Comparison of ENCODE assay signal across 29 cellular contexts in genomic region chr16:75389096-75389692, GRCh38. TPM values are rescaled to one million over a fixed set of nuclear protein-coding genes. Genes with fewer than 3 reads are reported as not detected.
DNase-seq lines count a peak whose midpoint lies in the region; ATAC-seq, FAIRE-seq and TF ChIP-seq lines count a peak whose summit lies in the region.
"Had no signal": no experiment of that assay in that cellular context is flagged by ENCODE, and none has a peak within 500 bp of the region (broad histone marks: within the 10 kb centered on the region; RNA-seq: fewer than 3 reads in every experiment).

No MANE protein-coding gene starts in this region.

- 63 to 85% (median 81%) methylated on average over 2 of the region's 2 CpGs for WGBS in stomach, 5 donors

- no peaks in the 10 kb centered on the region for H3K9me3 Mint-ChIP-seq in nephron progenitor cell
- H3K9me3 Mint-ChIP-seq: CD8-positive, alpha-beta T cell; endodermal cell; natural killer cell; stimulated activated memory B cell treated with anti-CD40 and anti-IgM and Interleukin-4, amounts not matched to agents 10 μg/mL and 1 μg/mL and 100 μg/mL, for 72 hours had no signal

- H3K27me3 Mint-ChIP-seq in nephron progenitor cell (ENCODE audit: low read depth, poor library complexity): no peaks in the 10 kb centered on the region

- TF ChIP-seq POLR2A in stomach (IDR thresholded peaks at IDR 0.05): no peak

- peaks cover 29 to 72% (median 55%) of the 10 kb centered on the region in 11 experiments for H3K36me3 ChIP-seq in BLaER1 treated with 17β-estradiol and CSF1 and Interleukin-3, amounts not matched to agents 10 nM and 100 nM
- H3K36me3 ChIP-seq in stomach: peaks cover 13 to 48% (median 44%) of the 10 kb centered on the region in 4 donors
- H3K36me3 ChIP-seq: ovary had no signal

- intact Hi-C loops in stomach (cut with DNase I; ENCODE audit: low total_unique reads): no loop called here

- peak; percentile 88 for FAIRE-seq in endometrium (lab: Jason Lieb, UNC)

- H3K36me3 Mint-ChIP-seq in nephron progenitor cell (ENCODE audit: low read depth): peaks cover 20% of the 10 kb centered on the region

- no peak for ATAC-seq in HG02642 (IDR thresholded peaks at IDR 0.05; ENCODE audit: poor library complexity, unreplicated experiment)
- ATAC-seq: activated CD8-positive, alpha-beta T cell treated with anti-CD3 and anti-CD28 coated beads, Interleukin-2, amount 10 ng/mL, durations not matched to agents 7 days and 5 days; CD8-positive, alpha-beta T cell; left colon; natural killer cell; Panc1; right cardiac atrium; stimulated activated memory B cell treated with anti-CD40 and anti-IgM and Interleukin-4, amounts not matched to agents 10 μg/mL and 1 μg/mL and 100 μg/mL, for 72 hours had no signal

- H3K27ac Mint-ChIP-seq in nephron progenitor cell: no peak overlapping the region
- H3K27ac Mint-ChIP-seq: activated CD8-positive, alpha-beta T cell treated with anti-CD3 and anti-CD28 coated beads, Interleukin-2, amount 10 ng/mL, durations not matched to agents 7 days and 5 days; CD8-positive, alpha-beta T cell; stimulated activated memory B cell treated with anti-CD40 and anti-IgM and Interleukin-4, amounts not matched to agents 10 μg/mL and 1 μg/mL and 100 μg/mL, for 72 hours had no signal

- no peak for TF ChIP-seq EP300 in stomach (IDR thresholded peaks at IDR 0.05)

- no peak overlapping the region for H3K9ac ChIP-seq in BLaER1 treated with 17β-estradiol and CSF1 and Interleukin-3, amounts not matched to agents 10 nM and 100 nM
- H3K9ac ChIP-seq: GM23248 had no signal

- no peaks in the 10 kb centered on the region for H3K9me3 ChIP-seq in BLaER1 treated with 17β-estradiol and CSF1 and Interleukin-3, amounts not matched to agents 10 nM and 100 nM (replicated peaks in 1 of 11)
- H3K9me3 ChIP-seq in stomach: no peaks in the 10 kb centered on the region
- H3K9me3 ChIP-seq: ovary had no signal

- DNase-seq in EH (ENCODE audit: low read depth): peak; percentile 56
- no peak for DNase-seq in stomach
- DNase-seq in SKM-1 treated with dmso at 0.1 percent for 144 hours (lab: John Stamatoyannopoulos, UW; ENCODE audit: unreplicated experiment): no peak
- DNase-seq in NCI-H82 treated with DMSO at 0.1 percent for 48 hours (lab: John Stamatoyannopoulos, UW; ENCODE audit: unreplicated experiment): no peak
- DNase-seq in nephron progenitor cell: no peak
- DNase-seq: activated CD4-positive, alpha-beta T cell treated with anti-CD3 and anti-CD28 coated beads for 1 hour; activated CD8-positive, alpha-beta T cell treated with anti-CD3 and anti-CD28 coated beads, Interleukin-2, amount 10 ng/mL, durations not matched to agents 7 days and 5 days; activated effector memory CD4-positive, alpha-beta T cell treated with anti-CD3 and anti-CD28 coated beads, Interleukin-2, amount 50 U/mL, for 16 hours; activated T-cell treated with anti-CD3 and anti-CD28 coated beads for 4 hours; CD8-positive, alpha-beta T cell; DMS153; endodermal cell; GM23248; head of caudate nucleus; KBM-7; left colon; midbrain; natural killer cell; NCI-H1436; NCI-H510A; NK-92 treated with Interleukin-12 subunit alpha and Interleukin-12 subunit beta, amount 100 ng/mL, for 24 hours; ovary; right cardiac atrium; stimulated activated CD4-positive, alpha-beta T cell treated with anti-CD3 and anti-CD28 coated beads, Interleukin-4, amount 100 ng/mL, for 1 hour had no signal

- H3K27ac ChIP-seq in BLaER1 treated with 17β-estradiol and CSF1 and Interleukin-3, amounts not matched to agents 10 nM and 100 nM: no peak overlapping the region
- H3K27ac ChIP-seq in stomach: peak overlapping the region in 3 of 5 donors; percentile 39 to 59 (median 58)
- H3K27ac ChIP-seq: GM23248, ovary had no signal

- peaks cover 6 to 97% (median 56%) of the 10 kb centered on the region in 11 experiments; a peak in 19 of 22 replicates for H4K20me1 ChIP-seq in BLaER1 treated with 17β-estradiol and CSF1 and Interleukin-3, amounts not matched to agents 10 nM and 100 nM

- peaks cover 0 to 92% (median 0%) of the 10 kb centered on the region in 11 experiments; a peak in 8 of 22 replicates for H3K27me3 ChIP-seq in BLaER1 treated with 17β-estradiol and CSF1 and Interleukin-3, amounts not matched to agents 10 nM and 100 nM
- no peaks in the 10 kb centered on the region for H3K27me3 ChIP-seq in stomach
- H3K27me3 ChIP-seq: ovary had no signal

- peak overlapping the region in 7 of 11 experiments; percentile 14 to 49 (median 39); a peak in 11 of 22 replicates for H3K4me2 ChIP-seq in BLaER1 treated with 17β-estradiol and CSF1 and Interleukin-3, amounts not matched to agents 10 nM and 100 nM

- peaks cover 0 to 21% (median 17%) of the 10 kb centered on the region in 10 experiments; a peak in 13 of 20 replicates for H3K4me1 ChIP-seq in BLaER1 treated with 17β-estradiol and CSF1 and Interleukin-3, amounts not matched to agents 10 nM and 100 nM
- H3K4me1 ChIP-seq in stomach: peaks cover 0 to 26% (median 9%) of the 10 kb centered on the region in 4 donors

- no peak overlapping the region for H3K4me3 Mint-ChIP-seq in nephron progenitor cell
- H3K4me3 Mint-ChIP-seq: activated CD8-positive, alpha-beta T cell treated with anti-CD3 and anti-CD28 coated beads, Interleukin-2, amount 10 ng/mL, durations not matched to agents 7 days and 5 days; CD8-positive, alpha-beta T cell; endodermal cell; natural killer cell; stimulated activated memory B cell treated with anti-CD40 and anti-IgM and Interleukin-4, amounts not matched to agents 10 μg/mL and 1 μg/mL and 100 μg/mL, for 72 hours had no signal

- H3K4me1 Mint-ChIP-seq in nephron progenitor cell: peaks cover 6% of the 10 kb centered on the region
- H3K4me1 Mint-ChIP-seq: endodermal cell; natural killer cell; stimulated activated memory B cell treated with anti-CD40 and anti-IgM and Interleukin-4, amounts not matched to agents 10 μg/mL and 1 μg/mL and 100 μg/mL, for 72 hours had no signal

- no peak overlapping the region for H3K4me3 ChIP-seq in BLaER1 treated with 17β-estradiol and CSF1 and Interleukin-3, amounts not matched to agents 10 nM and 100 nM
- no peak overlapping the region for H3K4me3 ChIP-seq in stomach
- H3K4me3 ChIP-seq: GM23248, ovary had no signal

- TF ChIP-seq CTCF in stomach (IDR thresholded peaks at IDR 0.05) (no peak), nephron progenitor cell (IDR thresholded peaks at IDR 0.05) (no peak)

RNA-seq across cellular contexts. Expression of gene CFDP1, which starts 44.1 kb away (rescaled TPM):
- 100 to 1,000 TPM in 1 of 5 donors, 10 to 100 TPM in 3, not detected in 1; 25.8 to 104 (median 63.9) TPM for total RNA-seq in stomach
- polyA plus RNA-seq in stomach: 100 to 1,000 TPM in 1 of 3 donors, 10 to 100 TPM in 2; 49.4 to 126 (median 60.7) TPM

Comparison
In these comparisons a context has a peak if more than half of its experiments do, and no peak if none do; other contexts are left out.
1. H3K27ac ChIP-seq: peak in stomach (3 of 5); none in BLaER1 treated with 17β-estradiol and CSF1 and Interleukin-3, amounts not matched to agents 10 nM and 100 nM (0 of 11).